In the genomic region with DNA sequence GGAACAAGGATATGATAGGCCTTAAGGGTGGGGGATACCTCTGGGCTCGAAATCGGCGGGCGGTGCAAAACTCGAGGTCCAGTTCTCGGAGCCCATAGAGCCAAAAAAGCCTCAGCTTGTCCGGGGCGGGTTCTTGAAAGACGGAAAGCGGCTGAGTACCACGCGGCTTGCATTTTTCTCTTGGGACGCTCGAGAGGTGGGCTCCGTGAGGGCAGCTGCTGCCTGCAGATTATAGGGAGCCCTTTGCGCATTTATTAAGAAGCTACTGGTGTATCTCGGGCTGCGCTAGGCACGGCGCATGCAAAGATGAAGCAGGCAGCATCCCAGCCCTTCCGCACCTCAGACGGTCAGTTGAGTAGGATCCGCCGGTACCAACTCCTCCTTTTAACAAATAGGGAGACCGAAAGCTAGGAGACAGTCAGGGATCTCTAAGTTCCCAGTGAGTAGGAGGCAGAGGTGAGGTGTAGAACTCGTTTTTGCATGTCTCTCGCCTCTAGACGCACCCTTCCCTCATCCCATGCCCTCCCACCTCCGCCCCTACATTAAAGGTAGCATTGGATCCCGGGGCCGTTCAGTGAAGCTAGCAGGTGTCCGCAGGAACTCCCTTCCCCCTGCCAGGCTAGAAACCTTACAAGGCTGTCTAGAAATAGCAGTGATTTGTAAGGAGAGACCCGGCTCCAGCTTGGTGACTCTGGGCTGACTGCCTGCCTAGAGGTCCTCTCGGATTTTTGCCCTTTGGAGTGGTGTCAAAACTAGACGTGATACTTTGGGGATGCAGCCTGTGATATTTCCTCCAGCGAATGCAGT, we compare ENCODE assay signal across 8 cellular contexts. TPM values are rescaled to one million over a fixed set of nuclear protein-coding genes. Genes with fewer than 3 reads are reported as not detected.
DNase-seq lines count a peak whose midpoint lies in the region; ATAC-seq and TF ChIP-seq lines count a peak whose summit lies in the region.

No MANE protein-coding gene starts in this region.

- peak in 1 of 2 donors; percentile 2 for ATAC-seq in stimulated activated naive B cell treated with anti-CD40 and anti-IgM and Interleukin-4, amounts not matched to agents 10 μg/mL and 1 μg/mL and 100 μg/mL, for 72 hours (replicated peaks)

- DNase-seq in NCI-H1417 (lab: John Stamatoyannopoulos, UW) (peak in 2 of 3 experiments; percentile 72 to 75), NCI-H1417 treated with DMSO at 0.1 percent for 48 hours (lab: John Stamatoyannopoulos, UW) (no peak), chondrocyte (ENCODE audit: low spot score) (peak; percentile 67), KG1 (lab: John Stamatoyannopoulos, UW) (no peak), NCI-H226 (no peak)
- DNase-seq in stimulated activated naive B cell treated with anti-CD40 and anti-IgM and Interleukin-4, amounts not matched to agents 10 μg/mL and 1 μg/mL and 100 μg/mL, for 72 hours: no peak

- peak overlapping the region; percentile 95 for H3K27ac Mint-ChIP-seq in chondrocyte (ENCODE audit: unreplicated experiment)
- H3K27ac Mint-ChIP-seq in stimulated activated naive B cell treated with anti-CD40 and anti-IgM and Interleukin-4, amounts not matched to agents 10 μg/mL and 1 μg/mL and 100 μg/mL, for 72 hours: peak overlapping the region; percentile 99

- no peaks in the 10 kb centered on the region for H3K9me3 Mint-ChIP-seq in chondrocyte (ENCODE audit: low read depth)
- H3K9me3 Mint-ChIP-seq in stimulated activated naive B cell treated with anti-CD40 and anti-IgM and Interleukin-4, amounts not matched to agents 10 μg/mL and 1 μg/mL and 100 μg/mL, for 72 hours: no peaks in the 10 kb centered on the region

- peaks cover 52% of the 10 kb centered on the region for H3K79me2 ChIP-seq in SU-DHL-6 (ENCODE audit: insufficient read depth, low read length)

- H3K4me3 ChIP-seq in SU-DHL-6 (ENCODE audit: insufficient read depth, low read length, poor library complexity, severe bottlenecking) (peak overlapping the region; percentile 90), liver (ENCODE audit: low read depth in 1 of 3, low read length in 3 of 3) (peak overlapping the region; percentile 66 to 95 (median 86))

- H3K36me3 ChIP-seq in SU-DHL-6 (ENCODE audit: low read length) (peaks cover 40% of the 10 kb centered on the region), liver (ENCODE audit: control insufficient read depth in 4 of 4, insufficient read depth in 3 of 4, low read depth in 1 of 4, low read length in 3 of 4) (peaks cover 7 to 34% (median 31%) of the 10 kb centered on the region in 4 donors)

- H3K27me3 Mint-ChIP-seq in chondrocyte (ENCODE audit: low read depth): no peaks in the 10 kb centered on the region
- H3K27me3 Mint-ChIP-seq in stimulated activated naive B cell treated with anti-CD40 and anti-IgM and Interleukin-4, amounts not matched to agents 10 μg/mL and 1 μg/mL and 100 μg/mL, for 72 hours: no peaks in the 10 kb centered on the region

- H3K4me3 Mint-ChIP-seq in chondrocyte (ENCODE audit: unreplicated experiment): peak overlapping the region; percentile 98
- H3K4me3 Mint-ChIP-seq in stimulated activated naive B cell treated with anti-CD40 and anti-IgM and Interleukin-4, amounts not matched to agents 10 μg/mL and 1 μg/mL and 100 μg/mL, for 72 hours: peak overlapping the region; percentile 96 to 99

- H4K20me1 ChIP-seq in SU-DHL-6 (ENCODE audit: low read depth, low read length): peaks cover 34% of the 10 kb centered on the region

- H3K27me3 ChIP-seq in SU-DHL-6 (ENCODE audit: low read length) (no peaks in the 10 kb centered on the region), liver (ENCODE audit: control insufficient read depth in 4 of 4, insufficient read depth in 4 of 4, low read length in 3 of 4) (no peaks in the 10 kb centered on the region)

- under 1% methylated on average over 36 of the region's 36 CpGs for WGBS in liver

- no peak for TF ChIP-seq CTCF in SU-DHL-6 (IDR thresholded peaks at IDR 0.05; ENCODE audit: insufficient read depth, low read length, poor library complexity, severe bottlenecking)
- no peak for TF ChIP-seq CTCF in chondrocyte (IDR thresholded peaks at IDR 0.05)
- TF ChIP-seq CTCF in liver (IDR thresholded peaks at IDR 0.05; ENCODE audit: low read depth, low read length, missing input control): no peak

- peaks cover 0 to 13% (median 5%) of the 10 kb centered on the region in 4 donors for H3K4me1 ChIP-seq in liver (ENCODE audit: control insufficient read depth in 4 of 4, insufficient read depth in 4 of 4, low read length in 3 of 4)

- peaks cover 45% of the 10 kb centered on the region for H3F3A ChIP-seq in SU-DHL-6 (ENCODE audit: insufficient read depth)

- H3K9me2 ChIP-seq in SU-DHL-6 (replicated peaks; ENCODE audit: insufficient read depth, low read length): no peaks in the 10 kb centered on the region

- no peak for TF ChIP-seq RAD21 in liver (IDR thresholded peaks at IDR 0.05)

- H2AFZ ChIP-seq in SU-DHL-6 (ENCODE audit: low read depth, low read length, severe bottlenecking): peak overlapping the region; percentile 25

- H3K9ac ChIP-seq in SU-DHL-6 (ENCODE audit: low read length): peak overlapping the region; percentile 97
- peak overlapping the region; percentile 91 to 97 for H3K9ac ChIP-seq in liver (ENCODE audit: low read depth in 1 of 2, low read length in 2 of 2)

- H3K27ac ChIP-seq in SU-DHL-6 (ENCODE audit: low read depth, low read length) (peak overlapping the region; percentile 76), liver (ENCODE audit: low read depth in 1 of 2, low read length in 2 of 2) (peak overlapping the region; percentile 100)

- H3K36me3 Mint-ChIP-seq in chondrocyte (ENCODE audit: low read depth): peaks cover 26% of the 10 kb centered on the region
- peaks cover 26 to 39% of the 10 kb centered on the region in 2 donors for H3K36me3 Mint-ChIP-seq in stimulated activated naive B cell treated with anti-CD40 and anti-IgM and Interleukin-4, amounts not matched to agents 10 μg/mL and 1 μg/mL and 100 μg/mL, for 72 hours

- H3K9me3 ChIP-seq in SU-DHL-6 (ENCODE audit: insufficient read depth, low read length) (no peaks in the 10 kb centered on the region), liver (ENCODE audit: control insufficient read depth in 4 of 4, low read length in 3 of 4) (no peaks in the 10 kb centered on the region)

- peak overlapping the region; percentile 58 for H3K4me2 ChIP-seq in SU-DHL-6 (ENCODE audit: low read depth, low read length, poor library complexity, severe bottlenecking)

- peaks cover 53% of the 10 kb centered on the region for H3K4me1 Mint-ChIP-seq in chondrocyte (ENCODE audit: low read depth)
- peaks cover 5 to 41% of the 10 kb centered on the region in 2 donors for H3K4me1 Mint-ChIP-seq in stimulated activated naive B cell treated with anti-CD40 and anti-IgM and Interleukin-4, amounts not matched to agents 10 μg/mL and 1 μg/mL and 100 μg/mL, for 72 hours

TF ChIP-seq in liver, 16 proteins besides CTCF, POLR2A, EP300 and RAD21 (continues in another document):
- TF ChIP-seq, protein P1, sequence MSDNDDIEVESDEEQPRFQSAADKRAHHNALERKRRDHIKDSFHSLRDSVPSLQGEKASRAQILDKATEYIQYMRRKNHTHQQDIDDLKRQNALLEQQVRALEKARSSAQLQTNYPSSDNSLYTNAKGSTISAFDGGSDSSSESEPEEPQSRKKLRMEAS (IDR thresholded peaks at IDR 0.05): no peak
- TF ChIP-seq FOXA1 (IDR thresholded peaks at IDR 0.05): no peak
- TF ChIP-seq FOXA2 (IDR thresholded peaks at IDR 0.05): no peak
- TF ChIP-seq, protein P2, sequence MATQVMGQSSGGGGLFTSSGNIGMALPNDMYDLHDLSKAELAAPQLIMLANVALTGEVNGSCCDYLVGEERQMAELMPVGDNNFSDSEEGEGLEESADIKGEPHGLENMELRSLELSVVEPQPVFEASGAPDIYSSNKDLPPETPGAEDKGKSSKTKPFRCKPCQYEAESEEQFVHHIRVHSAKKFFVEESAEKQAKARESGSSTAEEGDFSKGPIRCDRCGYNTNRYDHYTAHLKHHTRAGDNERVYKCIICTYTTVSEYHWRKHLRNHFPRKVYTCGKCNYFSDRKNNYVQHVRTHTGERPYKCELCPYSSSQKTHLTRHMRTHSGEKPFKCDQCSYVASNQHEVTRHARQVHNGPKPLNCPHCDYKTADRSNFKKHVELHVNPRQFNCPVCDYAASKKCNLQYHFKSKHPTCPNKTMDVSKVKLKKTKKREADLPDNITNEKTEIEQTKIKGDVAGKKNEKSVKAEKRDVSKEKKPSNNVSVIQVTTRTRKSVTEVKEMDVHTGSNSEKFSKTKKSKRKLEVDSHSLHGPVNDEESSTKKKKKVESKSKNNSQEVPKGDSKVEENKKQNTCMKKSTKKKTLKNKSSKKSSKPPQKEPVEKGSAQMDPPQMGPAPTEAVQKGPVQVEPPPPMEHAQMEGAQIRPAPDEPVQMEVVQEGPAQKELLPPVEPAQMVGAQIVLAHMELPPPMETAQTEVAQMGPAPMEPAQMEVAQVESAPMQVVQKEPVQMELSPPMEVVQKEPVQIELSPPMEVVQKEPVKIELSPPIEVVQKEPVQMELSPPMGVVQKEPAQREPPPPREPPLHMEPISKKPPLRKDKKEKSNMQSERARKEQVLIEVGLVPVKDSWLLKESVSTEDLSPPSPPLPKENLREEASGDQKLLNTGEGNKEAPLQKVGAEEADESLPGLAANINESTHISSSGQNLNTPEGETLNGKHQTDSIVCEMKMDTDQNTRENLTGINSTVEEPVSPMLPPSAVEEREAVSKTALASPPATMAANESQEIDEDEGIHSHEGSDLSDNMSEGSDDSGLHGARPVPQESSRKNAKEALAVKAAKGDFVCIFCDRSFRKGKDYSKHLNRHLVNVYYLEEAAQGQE (IDR thresholded peaks at IDR 0.05): no peak
- no peak for TF ChIP-seq HNF4G (IDR thresholded peaks at IDR 0.05)
- TF ChIP-seq, protein P3, sequence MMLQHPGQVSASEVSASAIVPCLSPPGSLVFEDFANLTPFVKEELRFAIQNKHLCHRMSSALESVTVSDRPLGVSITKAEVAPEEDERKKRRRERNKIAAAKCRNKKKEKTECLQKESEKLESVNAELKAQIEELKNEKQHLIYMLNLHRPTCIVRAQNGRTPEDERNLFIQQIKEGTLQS (IDR thresholded peaks at IDR 0.05): no peak
- no peak for TF ChIP-seq GABPA (IDR thresholded peaks at IDR 0.05 in 1 of 2, conservative IDR thresholded peaks at IDR 0.05 in 1 of 2)

RNA-seq across cellular contexts. Expression of a gene that starts 0.8 kb away (rescaled TPM):
- total RNA-seq in chondrocyte (427 to 1,078 TPM (median 1,049 TPM) in 3 replicates), liver (100 to 1,000 TPM; 215 to 799 TPM)
- polyA plus RNA-seq in liver: 100 to 1,000 TPM; 491 to 911 TPM

RNA-seq across cellular contexts. Expression of a gene that starts 17.0 kb away (rescaled TPM):
- 0.26 to 0.62 TPM (median 0.48 TPM) in 3 replicates for total RNA-seq in chondrocyte
- total RNA-seq in liver: under 1 TPM in 1 of 2 donors, not detected in 1; 0.14 TPM
- 1 to 10 TPM; 1.1 to 2.6 TPM for polyA plus RNA-seq in liver

Comparison
In these comparisons a context has a peak if more than half of its experiments do, and no peak if none do; other contexts are left out.
1. DNase-seq: peak in NCI-H1417 (2 of 3) and chondrocyte (single experiment); none in NCI-H1417 treated with DMSO at 0.1 percent for 48 hours (single experiment), stimulated activated naive B cell treated with anti-CD40 and anti-IgM and Interleukin-4, amounts not matched to agents 10 μg/mL and 1 μg/mL and 100 μg/mL, for 72 hours (single experiment), KG1 (single experiment) and NCI-H226 (single experiment).